ENCODE assay signal across 11 cellular contexts in the genomic region with DNA sequence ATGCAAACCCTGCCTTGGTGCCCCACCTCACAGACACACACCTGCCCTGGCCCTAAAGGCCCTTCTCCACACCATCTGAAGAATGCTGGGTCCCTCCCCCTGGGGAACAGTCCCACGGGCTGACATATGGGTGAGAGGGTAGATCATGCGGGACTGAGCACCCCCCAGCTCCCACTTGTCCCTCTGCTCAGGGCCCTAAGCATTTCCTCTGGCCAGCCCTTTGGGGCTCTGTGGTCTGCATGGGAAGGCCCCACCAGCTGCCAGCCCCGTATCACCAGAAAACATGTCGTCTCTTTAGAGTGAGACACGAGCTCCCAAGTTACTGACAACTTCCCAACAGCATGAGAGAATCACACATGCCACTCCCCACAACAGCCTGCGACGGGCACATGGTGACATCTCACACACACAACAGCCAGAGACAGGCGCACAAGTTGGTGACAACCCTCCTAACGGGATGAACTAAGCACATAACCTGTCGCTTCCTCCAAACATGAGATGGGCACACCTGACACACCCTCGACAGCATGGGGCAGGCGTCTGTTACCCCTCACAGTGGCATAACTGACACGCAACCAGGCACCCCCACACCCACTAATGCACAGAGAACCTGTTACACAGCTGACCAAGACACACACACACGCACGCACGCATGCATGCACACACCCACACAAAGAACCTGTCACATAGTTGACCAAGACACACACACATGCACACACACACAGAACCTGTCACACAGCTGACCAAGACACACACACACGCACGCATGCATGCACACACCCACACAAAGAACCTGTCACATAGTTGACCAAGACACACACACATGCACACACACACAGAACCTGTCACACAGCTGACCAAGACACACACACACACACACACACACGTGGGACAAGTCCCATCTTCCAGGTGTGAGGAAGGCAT. TPM values are rescaled to one million over a fixed set of nuclear protein-coding genes. Genes with fewer than 3 reads are reported as not detected.
DNase-seq lines count a peak whose midpoint lies in the region; ATAC-seq, FAIRE-seq and TF ChIP-seq lines count a peak whose summit lies in the region.
"Had no signal": no experiment of that assay in that cellular context is flagged by ENCODE, and none has a peak within 500 bp of the region (broad histone marks: within the 10 kb centered on the region; RNA-seq: fewer than 3 reads in every experiment).

No MANE protein-coding gene starts in this region.

- no peak overlapping the region for H3K4me3 Mint-ChIP-seq in activated CD4-positive, alpha-beta T cell treated with anti-CD3 and anti-CD28 coated beads, Interleukin-2, amount 10 ng/mL, durations not matched to agents 7 days and 5 days

- peaks cover 23% of the 10 kb centered on the region for H3K4me1 Mint-ChIP-seq in activated CD4-positive, alpha-beta T cell treated with anti-CD3 and anti-CD28 coated beads, Interleukin-2, amount 10 ng/mL, durations not matched to agents 7 days and 5 days

- H3K27ac ChIP-seq in heart right ventricle (peak overlapping the region; percentile 76 to 98 (median 92)), pancreas (peak overlapping the region; percentile 77 to 91 (median 82)), uterus (peak overlapping the region; percentile 96 to 97)

- WGBS in heart right ventricle, 2 donors: 53 to 56% methylated on average over 19 of the region's 19 CpGs
- 69 to 74% methylated on average over 19 of the region's 19 CpGs for WGBS in pancreas, 2 donors

- ATAC-seq in heart right ventricle: peak in 2 of 8 donors; percentile 4 to 5
- ATAC-seq in pancreas: no peak
- ATAC-seq in GM19324 (IDR thresholded peaks at IDR 0.05; ENCODE audit: low FRiP score, unreplicated experiment): no peak
- ATAC-seq in HG02642 (IDR thresholded peaks at IDR 0.05; ENCODE audit: poor library complexity, unreplicated experiment): no peak
- ATAC-seq: activated naive CD4-positive, alpha-beta T cell treated with anti-CD3 and anti-CD28 coated beads, Interleukin-2, amount 50 U/mL, for 72 hours had no signal

- H3K4me1 ChIP-seq in heart right ventricle: peaks cover 47 to 96% (median 85%) of the 10 kb centered on the region in 9 donors
- peaks cover 35 to 58% (median 36%) of the 10 kb centered on the region in 3 donors for H3K4me1 ChIP-seq in pancreas
- H3K4me1 ChIP-seq in uterus: peaks cover 33 to 67% of the 10 kb centered on the region in 2 donors

- CTCF ChIA-PET in activated CD4-positive, alpha-beta T cell treated with anti-CD3 and anti-CD28 coated beads, Interleukin-2, amount 10 ng/mL, durations not matched to agents 7 days and 5 days (lab: Charles Lee): interaction anchor here (0.7 to 1.4 kb wide), 6 partner anchors 11 to 46 kb away, joined by 3 to 4 read pairs (median 3); no protein-coding TSS in a partner anchor

- no peak for FAIRE-seq in pancreas (lab: Jason Lieb, UNC)

- H3K4me3 ChIP-seq in heart right ventricle (peak overlapping the region in 2 of 10 donors; percentile 12), pancreas (no peak overlapping the region), uterus (peak overlapping the region; percentile 2 to 22)

- H3K27me3 Mint-ChIP-seq in activated CD4-positive, alpha-beta T cell treated with anti-CD3 and anti-CD28 coated beads, Interleukin-2, amount 10 ng/mL, durations not matched to agents 7 days and 5 days: no peaks in the 10 kb centered on the region

- H3K27me3 ChIP-seq in heart right ventricle (no peaks in the 10 kb centered on the region), pancreas (no peaks in the 10 kb centered on the region), uterus (no peaks in the 10 kb centered on the region)

- POLR2A ChIA-PET in activated CD4-positive, alpha-beta T cell treated with anti-CD3 and anti-CD28 coated beads, Interleukin-2, amount 10 ng/mL, durations not matched to agents 7 days and 5 days (lab: Charles Lee): no interaction called here

- TF ChIP-seq POLR2A in uterus (IDR thresholded peaks at IDR 0.05): no peak

- no peak for DNase-seq in activated CD4-positive, alpha-beta T cell treated with anti-CD3 and anti-CD28 coated beads, Interleukin-2, amount 10 ng/mL, durations not matched to agents 7 days and 5 days
- DNase-seq in activated CD4-positive, alpha-beta T cell treated with anti-CD3 and anti-CD28 coated beads, Interleukin-2, amount 50 U/mL, for 1 hour: no peak
- DNase-seq in heart right ventricle (no peak), pancreas (peak in 1 of 6 donors; percentile 38), uterus (no peak), NCI-H2029 treated with DMSO at 0.1 percent for 48 hours (lab: John Stamatoyannopoulos, UW) (no peak)
- DNase-seq: 8988T, NCI-H1694 treated with DMSO at 0.1 percent for 48 hours had no signal

- H3K36me3 ChIP-seq in heart right ventricle (peaks cover 0 to 17% (median 8%) of the 10 kb centered on the region in 9 donors), pancreas (no peaks in the 10 kb centered on the region), uterus (no peaks in the 10 kb centered on the region)

- H3K9me3 ChIP-seq in heart right ventricle: no peaks in the 10 kb centered on the region
- no peaks in the 10 kb centered on the region for H3K9me3 ChIP-seq in pancreas
- H3K9me3 ChIP-seq in uterus: no peaks in the 10 kb centered on the region

- H3K36me3 Mint-ChIP-seq in activated CD4-positive, alpha-beta T cell treated with anti-CD3 and anti-CD28 coated beads, Interleukin-2, amount 10 ng/mL, durations not matched to agents 7 days and 5 days (ENCODE audit: low read depth): peaks cover under 1% of the 10 kb centered on the region
- H3K36me3 Mint-ChIP-seq: activated naive CD4-positive, alpha-beta T cell treated with anti-CD3 and anti-CD28 coated beads, Interleukin-2, amount 50 U/mL, for 72 hours had no signal

- intact Hi-C loops in heart right ventricle (cut with DNase I): loop anchor here in 3 of 10 donors (5.0 kb wide), 3 partner anchors 35 to 40 kb away; partner anchors contain the start of gene AHDC1 (in 1 of the 3)
- intact Hi-C loops in pancreas (cut with DNase I): no loop called here
- intact Hi-C loops in uterus (cut with DNase I; ENCODE audit: low total_unique reads): no loop called here

- peak overlapping the region; percentile 37 for H3K27ac Mint-ChIP-seq in activated CD4-positive, alpha-beta T cell treated with anti-CD3 and anti-CD28 coated beads, Interleukin-2, amount 10 ng/mL, durations not matched to agents 7 days and 5 days

- no peak for TF ChIP-seq CTCF in heart right ventricle (IDR thresholded peaks at IDR 0.05)
- no peak for TF ChIP-seq CTCF in pancreas (IDR thresholded peaks at IDR 0.05)
- no peak for TF ChIP-seq CTCF in uterus (IDR thresholded peaks at IDR 0.05)

- no peaks in the 10 kb centered on the region for H3K9me3 Mint-ChIP-seq in activated CD4-positive, alpha-beta T cell treated with anti-CD3 and anti-CD28 coated beads, Interleukin-2, amount 10 ng/mL, durations not matched to agents 7 days and 5 days
- H3K9me3 Mint-ChIP-seq: activated naive CD4-positive, alpha-beta T cell treated with anti-CD3 and anti-CD28 coated beads, Interleukin-2, amount 50 U/mL, for 72 hours had no signal

RNA-seq across cellular contexts. Expression of gene AHDC1, which starts 41.2 kb away (rescaled TPM):
- 10 to 100 TPM; 15.3 to 19.3 TPM for total RNA-seq in activated CD4-positive, alpha-beta T cell treated with anti-CD3 and anti-CD28 coated beads, Interleukin-2, amount 10 ng/mL, durations not matched to agents 7 days and 5 days
- total RNA-seq in heart right ventricle (10 to 100 TPM; 32.2 to 53.1 (median 42.9) TPM), pancreas (10 to 100 TPM; 10.4 to 22.4 (median 13.7) TPM), uterus (100 to 1,000 TPM in 1 of 4 donors, 10 to 100 TPM in 3; 11.2 to 179 (median 50.7) TPM)
- polyA plus RNA-seq in heart right ventricle (10 to 100 TPM; 17.0 to 33.7 TPM), pancreas (10 to 100 TPM; 16.3 to 27.5 TPM)

Comparison
In these comparisons a context has a peak if more than half of its experiments do, and no peak if none do; other contexts are left out.
1. H3K4me3 ChIP-seq: peak in uterus (2 of 2); none in pancreas (0 of 4).
2. Peak in every context shown above with its lines, with median percentiles within 50 percentile points of each other: H3K27ac ChIP-seq.